Comparison of ENCODE assay signal across 24 cellular contexts in genomic region chr3:70247955-70248354, GRCh38.
"Had no signal": no experiment of that assay in that cellular context is flagged by ENCODE, and none has a peak within 500 bp of the region (broad histone marks: within the 10 kb centered on the region; RNA-seq: fewer than 3 reads in every experiment).

No MANE protein-coding gene starts in this region.

- H3K27me3 Mint-ChIP-seq: activated CD4-positive, alpha-beta memory T cell treated with anti-CD3 and anti-CD28 coated beads for 36 hours; brain had no signal

- H3K9me3 Mint-ChIP-seq: activated CD4-positive, alpha-beta T cell treated with anti-CD3 and anti-CD28 coated beads, Interleukin-2, amount 10 ng/mL, durations not matched to agents 7 days and 5 days had no signal

- H3K36me3 ChIP-seq: SJCRH30 had no signal

- H3K27me3 ChIP-seq: SJCRH30 had no signal

- H3K4me1 ChIP-seq: SJCRH30 had no signal

- H3K27ac ChIP-seq: SJCRH30, VCaP had no signal

- H3K4me3 Mint-ChIP-seq: activated CD4-positive, alpha-beta memory T cell treated with anti-CD3 and anti-CD28 coated beads for 36 hours; activated CD4-positive, alpha-beta T cell treated with anti-CD3 and anti-CD28 coated beads, Interleukin-2, amount 10 ng/mL, durations not matched to agents 7 days and 5 days; activated naive CD4-positive, alpha-beta T cell treated with anti-CD3 and anti-CD28 coated beads for 36 hours; activated naive CD8-positive, alpha-beta T cell; activated T-cell treated with anti-CD3 and anti-CD28 coated beads, Interleukin-2, amount 50 U/mL, for 4 hours; brain had no signal

- H3K4me3 ChIP-seq: SJCRH30 had no signal

- H3K36me3 Mint-ChIP-seq: activated CD4-positive, alpha-beta memory T cell treated with anti-CD3 and anti-CD28 coated beads for 36 hours; activated naive CD8-positive, alpha-beta T cell; brain had no signal

- ATAC-seq: activated T-cell treated with anti-CD3 and anti-CD28 coated beads, Interleukin-2, amount 50 U/mL, for 4 hours; Panc1 had no signal

- H3K27ac Mint-ChIP-seq: activated CD4-positive, alpha-beta memory T cell treated with anti-CD3 and anti-CD28 coated beads for 36 hours; activated CD4-positive, alpha-beta T cell treated with anti-CD3 and anti-CD28 coated beads, Interleukin-2, amount 10 ng/mL, durations not matched to agents 7 days and 5 days; activated naive CD4-positive, alpha-beta T cell treated with anti-CD3 and anti-CD28 coated beads for 36 hours; activated naive CD8-positive, alpha-beta T cell; brain had no signal

- H3K9me3 ChIP-seq: SJCRH30, SK-N-SH had no signal

- H3K4me1 Mint-ChIP-seq: activated CD4-positive, alpha-beta T cell treated with anti-CD3 and anti-CD28 coated beads, Interleukin-2, amount 10 ng/mL, durations not matched to agents 7 days and 5 days had no signal

- DNase-seq: activated CD4-positive, alpha-beta memory T cell treated with anti-CD3 and anti-CD28 coated beads for 36 hours; activated CD4-positive, alpha-beta T cell treated with anti-CD3 and anti-CD28 coated beads, Interleukin-2, amount 10 ng/mL, durations not matched to agents 7 days and 5 days; activated CD4-positive, CD25-positive, alpha-beta regulatory T cell; activated CD8-positive, alpha-beta memory T cell treated with anti-CD3 and anti-CD28 coated beads for 24 hours; activated gamma-delta T cell; activated naive CD4-positive, alpha-beta T cell treated with anti-CD3 and anti-CD28 coated beads for 36 hours; activated T-cell treated with anti-CD3 and anti-CD28 coated beads, Interleukin-2, amount 50 U/mL, for 4 hours; Kasumi-1; KBM-7; NCI-H2029; NCI-H2107; NCI-H345; NCI-H510A; NCI-H526 treated with DMSO at 0.1 percent for 48 hours; NCI-H82; Right ventricle myocardium superior; RPMI8226; SJCRH30; SK-N-SH; T-helper 1 cell had no signal
